Comparison of ENCODE assay signal across 12 cellular contexts in the genomic region with DNA sequence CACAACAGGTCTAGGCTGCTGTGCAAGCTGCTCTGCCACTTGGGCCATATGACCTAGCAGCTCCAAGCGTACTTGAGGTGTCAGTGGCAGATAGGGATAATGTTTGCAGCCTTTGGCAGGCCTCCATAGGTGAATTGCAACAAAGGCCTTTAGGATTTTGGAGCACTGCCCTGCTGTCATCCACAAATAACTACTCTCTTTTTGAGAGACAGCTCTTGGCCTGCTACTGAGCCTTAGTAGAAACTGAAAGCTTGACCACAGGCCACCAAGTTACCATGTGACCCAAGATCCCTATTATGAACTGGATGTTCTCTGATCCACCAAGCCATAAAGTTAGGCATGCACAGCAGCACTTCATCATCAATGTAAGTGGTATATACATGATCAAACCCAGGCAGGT. TPM values are rescaled to one million over a fixed set of nuclear protein-coding genes. Genes with fewer than 3 reads are reported as not detected.
DNase-seq lines count a peak whose midpoint lies in the region; ATAC-seq and TF ChIP-seq lines count a peak whose summit lies in the region.
"Had no signal": no experiment of that assay in that cellular context is flagged by ENCODE, and none has a peak within 500 bp of the region (broad histone marks: within the 10 kb centered on the region; RNA-seq: fewer than 3 reads in every experiment).

No MANE protein-coding gene starts in this region.

- H3K27ac Mint-ChIP-seq in CD14-positive monocyte, result no peak overlapping the region

- peaks cover 2 to 24% (median 11%) of the 10 kb centered on the region in 7 donors for H3K9me3 Mint-ChIP-seq in CD14-positive monocyte

- H3K4me1 Mint-ChIP-seq in CD14-positive monocyte, result no peaks in the 10 kb centered on the region

- peaks cover 0 to 2% (median 0%) of the 10 kb centered on the region in 3 donors for H3K27me3 Mint-ChIP-seq in CD14-positive monocyte (ENCODE audit: low read depth in 3 of 3)

- intact Hi-C loops in cardiac septum (cut with DNase I), result no loop called here
- intact Hi-C loops in CD14-positive monocyte (cut with micrococcal nuclease), result no loop called here

- DNase-seq in cardiac septum (ENCODE audit: low spot score) (peak; percentile 79), CD14-positive monocyte (ENCODE audit: low spot score) (no peak), HCEC 1CT (no peak), T-helper 9 cell (no peak)
- DNase-seq in effector CD4-positive, alpha-beta T cell, result no peak
- DNase-seq: brain microvascular endothelial cell, Caco-2, NCI-H446 had no signal

- H3K36me3 Mint-ChIP-seq in CD14-positive monocyte, result peaks cover 7 to 13% of the 10 kb centered on the region in 2 donors

- ATAC-seq in GM19035 (IDR thresholded peaks at IDR 0.05; ENCODE audit: unreplicated experiment), result peak; percentile 86
- ATAC-seq in GM21619 (IDR thresholded peaks at IDR 0.05; ENCODE audit: unreplicated experiment), result peak; percentile 84
- peak; percentile 93 for ATAC-seq in HG03139 (IDR thresholded peaks at IDR 0.05; ENCODE audit: unreplicated experiment)
- ATAC-seq: sciatic nerve had no signal

- no peak overlapping the region for H3K4me3 Mint-ChIP-seq in CD14-positive monocyte

- no peak for TF ChIP-seq CTCF in CD14-positive monocyte (IDR thresholded peaks at IDR 0.05)

RNA-seq across cellular contexts. Expression of a gene that starts 29.9 kb away (rescaled TPM):
- total RNA-seq in cardiac septum, result 15.6 TPM
- 1 to 10 TPM in 1 of 2 donors, under 1 TPM in 1; 0.83 to 1.1 TPM for polyA plus RNA-seq in CD14-positive monocyte

RNA-seq across cellular contexts. Expression of a gene that starts 49.4 kb away (rescaled TPM):
- 42.9 TPM for total RNA-seq in cardiac septum
- polyA plus RNA-seq in CD14-positive monocyte, result 1 to 10 TPM; 3.2 to 4.1 TPM
